Comparison of ENCODE assay signal across 8 cellular contexts in genomic region chr12:27524489-27524835, GRCh38. TPM values are rescaled to one million over a fixed set of nuclear protein-coding genes. Genes with fewer than 3 reads are reported as not detected.
DNase-seq lines count a peak whose midpoint lies in the region; ATAC-seq and TF ChIP-seq lines count a peak whose summit lies in the region.

No MANE protein-coding gene starts in this region.

- TF ChIP-seq POLR2A in Peyer's patch (IDR thresholded peaks at IDR 0.05), result no peak

- peak overlapping the region; percentile 68 to 95 (median 84) for H3K27ac ChIP-seq in Peyer's patch

- DNase-seq in Peyer's patch, result no peak
- no peak for DNase-seq in fibroblast of mammary gland (ENCODE audit: low read depth)
- DNase-seq in KG1 (lab: John Stamatoyannopoulos, UW), result no peak
- no peak for DNase-seq in AML-193 (lab: John Stamatoyannopoulos, UW)
- no peak for DNase-seq in NCI-H510A (lab: John Stamatoyannopoulos, UW)
- DNase-seq in amniotic stem cell (lab: John Stamatoyannopoulos, UW), result no peak

- no peaks in the 10 kb centered on the region for H3K4me1 ChIP-seq in Peyer's patch
- peaks cover 52% of the 10 kb centered on the region for H3K4me1 ChIP-seq in skeletal muscle satellite cell (ENCODE audit: control insufficient read depth, insufficient read depth, low read length)

- peak overlapping the region; percentile 94 for H3K9ac ChIP-seq in skeletal muscle satellite cell (ENCODE audit: low read depth, low read length)

- H3K27me3 ChIP-seq in Peyer's patch, result no peaks in the 10 kb centered on the region
- no peaks in the 10 kb centered on the region for H3K27me3 ChIP-seq in skeletal muscle satellite cell (ENCODE audit: control insufficient read depth, insufficient read depth, low read length)

- no peaks in the 10 kb centered on the region for H3K9me3 ChIP-seq in Peyer's patch
- H3K9me3 ChIP-seq in skeletal muscle satellite cell (replicated peaks; ENCODE audit: low read length), result no peaks in the 10 kb centered on the region

- H3K4me3 ChIP-seq in Peyer's patch (peak overlapping the region; percentile 59 to 95 (median 68)), fibroblast of mammary gland (ENCODE audit: control insufficient read depth, low read depth, low read length) (peak overlapping the region; percentile 75), skeletal muscle satellite cell (ENCODE audit: low read length) (peak overlapping the region; percentile 83)

- H3K36me3 ChIP-seq in Peyer's patch (no peaks in the 10 kb centered on the region), skeletal muscle satellite cell (ENCODE audit: insufficient read depth, low read length) (no peaks in the 10 kb centered on the region)

- H3K4me2 ChIP-seq in skeletal muscle satellite cell (ENCODE audit: low read length), result peak overlapping the region; percentile 82

- TF ChIP-seq CTCF in Peyer's patch (IDR thresholded peaks at IDR 0.05), result no peak
- TF ChIP-seq CTCF in fibroblast of mammary gland (conservative IDR thresholded peaks at IDR 0.05; ENCODE audit: control insufficient read depth, insufficient read depth, low read depth, low read length), result no peak

- ATAC-seq in GM19438 (IDR thresholded peaks at IDR 0.05; ENCODE audit: low read depth, unreplicated experiment), result peak; percentile 9

RNA-seq across cellular contexts. Expression of gene PPFIBP1, which starts 0.5 kb away (rescaled TPM):
- 100 to 1,000 TPM in 1 of 4 donors, 10 to 100 TPM in 3; 37.5 to 171 (median 48.1) TPM for total RNA-seq in Peyer's patch
- total RNA-seq in skeletal muscle satellite cell (2012; rRNA removed), result 122 and 189 TPM in 2 replicates
